In genomic region chr12:57521475-57522018, GRCh38 we compare ENCODE assay signal across 8 cellular contexts. TPM values are rescaled to one million over a fixed set of nuclear protein-coding genes. Genes with fewer than 3 reads are reported as not detected.
DNase-seq lines count a peak whose midpoint lies in the region; ATAC-seq and TF ChIP-seq lines count a peak whose summit lies in the region.

No MANE protein-coding gene starts in this region.

- H3K9ac ChIP-seq in SK-N-MC (ENCODE audit: insufficient read length): peak overlapping the region; percentile 74

- DNase-seq in NCI-H345 (lab: John Stamatoyannopoulos, UW) (peak; percentile 21), NCI-H345 treated with DMSO at 0.1 percent for 48 hours (lab: John Stamatoyannopoulos, UW; ENCODE audit: unreplicated experiment) (no peak), SK-N-MC (ENCODE audit: low read depth, low spot score) (no peak), cerebellum (ENCODE audit: low spot score) (peak; percentile 41), lower lobe of right lung (peak; percentile 63), suprapubic skin (ENCODE audit: low spot score in 2 of 2) (peak in 1 of 2 donors; percentile 80), NOMO-1 treated with DMSO at 0.1 percent for 48 hours (lab: John Stamatoyannopoulos, UW; ENCODE audit: unreplicated experiment) (no peak), NCI-H446 treated with DMSO at 0.1 percent for 48 hours (lab: John Stamatoyannopoulos, UW) (no peak)

- no peak for ATAC-seq in lower lobe of right lung

- WGBS in suprapubic skin: 45% methylated on average over 19 of the region's 20 CpGs

- intact Hi-C loops in lower lobe of right lung (cut with DNase I): no loop called here

- no peak for TF ChIP-seq EP300 in suprapubic skin (IDR thresholded peaks at IDR 0.05)

- H3K9me3 ChIP-seq in SK-N-MC (ENCODE audit: low read depth, low read length) (no peaks in the 10 kb centered on the region), lower lobe of right lung (no peaks in the 10 kb centered on the region), suprapubic skin (no peaks in the 10 kb centered on the region)

- H3K27ac ChIP-seq in SK-N-MC (peak overlapping the region; percentile 100), lower lobe of right lung (peak overlapping the region; percentile 97), suprapubic skin (peak overlapping the region; percentile 96)

- TF ChIP-seq CTCF in lower lobe of right lung (IDR thresholded peaks at IDR 0.05) (no peak), suprapubic skin (IDR thresholded peaks at IDR 0.05) (no peak)

- H3K36me3 ChIP-seq in SK-N-MC (ENCODE audit: insufficient read depth, low read length) (peaks cover 62% of the 10 kb centered on the region), lower lobe of right lung (peaks cover 42% of the 10 kb centered on the region), suprapubic skin (peaks cover 24% of the 10 kb centered on the region)

- H3K4me3 ChIP-seq in SK-N-MC (peak overlapping the region; percentile 98), lower lobe of right lung (peak overlapping the region; percentile 90), suprapubic skin (peak overlapping the region; percentile 77)

- H3K27me3 ChIP-seq in lower lobe of right lung (ENCODE audit: low read depth) (no peaks in the 10 kb centered on the region), suprapubic skin (no peaks in the 10 kb centered on the region)

- peaks cover 62% of the 10 kb centered on the region for H3K4me1 ChIP-seq in lower lobe of right lung
- peaks cover 75% of the 10 kb centered on the region for H3K4me1 ChIP-seq in suprapubic skin

- TF ChIP-seq POLR2A in suprapubic skin (IDR thresholded peaks at IDR 0.05): no peak

RNA-seq across cellular contexts. Expression of gene MBD6, which starts 1.1 kb away (rescaled TPM):
- total RNA-seq in cerebellum: 6.3 TPM
- 93.1 TPM for total RNA-seq in lower lobe of right lung
- total RNA-seq in suprapubic skin: 10 to 100 TPM; 24.4 to 92.9 (median 36.8) TPM

RNA-seq across cellular contexts. Expression of gene DDIT3, which starts 1.2 kb away (rescaled TPM):
- total RNA-seq in cerebellum: 6.7 TPM
- 26.1 TPM for total RNA-seq in lower lobe of right lung
- total RNA-seq in suprapubic skin: 10 to 100 TPM in 3 of 4 donors, 1 to 10 TPM in 1; 8.1 to 33.6 (median 14.4) TPM

RNA-seq across cellular contexts. Expression of gene DCTN2, which starts 25.4 kb away (rescaled TPM):
- 86.0 TPM for total RNA-seq in cerebellum
- total RNA-seq in lower lobe of right lung: 88.3 TPM
- total RNA-seq in suprapubic skin: 100 to 1,000 TPM; 152 to 242 (median 185) TPM

RNA-seq across cellular contexts. Expression of gene KIF5A, which starts 28.3 kb away (rescaled TPM):
- total RNA-seq in cerebellum: 51.7 TPM
- 0.09 TPM for total RNA-seq in lower lobe of right lung
- under 1 TPM in 2 of 4 donors, not detected in 2; 0.08 to 0.23 TPM for total RNA-seq in suprapubic skin

RNA-seq across cellular contexts. Expression of gene MARS1, which starts 33.7 kb away (rescaled TPM):
- total RNA-seq in cerebellum: 82.4 TPM
- total RNA-seq in lower lobe of right lung: 131 TPM
- total RNA-seq in suprapubic skin: 100 to 1,000 TPM in 1 of 4 donors, 10 to 100 TPM in 3; 55.7 to 203 (median 79.7) TPM

Comparison
In these comparisons a context has a peak if more than half of its experiments do, and no peak if none do; other contexts are left out.
1. DNase-seq: peak in NCI-H345 (single experiment), cerebellum (single experiment) and lower lobe of right lung (single experiment); none in NCI-H345 treated with DMSO at 0.1 percent for 48 hours (single experiment), SK-N-MC (single experiment), NOMO-1 treated with DMSO at 0.1 percent for 48 hours (single experiment) and NCI-H446 treated with DMSO at 0.1 percent for 48 hours (single experiment).
2. Peak in every context shown above with its lines, with median percentiles within 50 percentile points of each other: H3K27ac ChIP-seq and H3K4me3 ChIP-seq.